8 cellular contexts compared by ENCODE assay signal in the genomic region with DNA sequence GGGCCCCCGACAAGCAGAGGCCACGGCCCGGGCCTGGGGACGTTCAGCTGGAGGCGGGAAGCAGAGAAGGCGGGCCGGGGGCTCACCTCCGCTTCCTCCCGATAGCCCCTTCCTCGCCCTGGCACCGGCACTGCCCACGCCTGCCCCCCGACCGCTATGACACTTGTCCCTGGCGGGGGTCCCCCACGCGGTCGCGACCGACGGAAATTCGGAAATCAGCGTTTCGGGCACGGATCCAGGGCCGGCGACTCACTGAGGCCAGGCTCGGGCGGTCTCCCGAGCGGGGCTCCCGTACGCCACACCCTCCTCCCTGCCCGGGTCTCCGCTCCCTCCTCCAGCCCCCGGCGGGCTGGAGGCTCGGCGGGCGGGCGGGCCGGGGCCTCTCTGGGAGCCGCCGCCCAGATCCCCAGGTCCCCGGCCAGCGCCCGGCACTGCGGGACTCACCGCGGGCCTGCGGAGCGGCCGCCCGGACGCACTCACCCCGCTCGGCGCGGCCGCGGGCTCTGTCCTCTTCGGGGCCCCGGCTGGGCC. TPM values are rescaled to one million over a fixed set of nuclear protein-coding genes. Genes with fewer than 3 reads are reported as not detected.
DNase-seq lines count a peak whose midpoint lies in the region; ATAC-seq and TF ChIP-seq lines count a peak whose summit lies in the region.

No MANE protein-coding gene starts in this region.

- peak overlapping the region; percentile 80 for H2AFZ ChIP-seq in DND-41 (ENCODE audit: low read depth, low read length)

- CTCF ChIA-PET in T-cell (lab: Charles Lee), result interaction anchor here (0.6 to 1.2 kb wide), 5 partner anchors 75 to 295 kb away, joined by 3 to 5 read pairs (median 4); no protein-coding TSS in a partner anchor

- H3K4me1 ChIP-seq in DND-41 (ENCODE audit: insufficient read depth, low read length) (peaks cover 30% of the 10 kb centered on the region), colonic mucosa (no peaks in the 10 kb centered on the region), suprapubic skin (peaks cover 29% of the 10 kb centered on the region)

- H3K27me3 ChIP-seq in DND-41 (ENCODE audit: insufficient read depth, low read length, poor library complexity) (peaks cover 47% of the 10 kb centered on the region), colonic mucosa (no peaks in the 10 kb centered on the region), suprapubic skin (no peaks in the 10 kb centered on the region)

- WGBS in suprapubic skin, result no CpG with 5 or more reads among the region's 63 CpGs

- ATAC-seq in DND-41 (ENCODE audit: insufficient read depth, low read depth), result peak; percentile 46
- ATAC-seq in T-cell (replicated peaks in 1 of 4), result peak in 3 of 4 experiments; percentile 21 to 29 (median 22)

- H3K4me1 Mint-ChIP-seq in T-cell, result peaks cover 39 to 40% (median 39%) of the 10 kb centered on the region in 3 donors

- no peak overlapping the region for H3K27ac Mint-ChIP-seq in T-cell

- POLR2A ChIA-PET in T-cell (lab: Charles Lee), result interaction anchor here in 1 of 2 donors (0.5 to 0.6 kb wide), 3 partner anchors 18 to 229 kb away, joined by 3 to 8 read pairs (median 7); no protein-coding TSS in a partner anchor

- TF ChIP-seq CTCF in DND-41 (IDR thresholded peaks at IDR 0.05; ENCODE audit: borderline replicate concordance, extremely low read depth, low read length, poor library complexity, severe bottlenecking) (no peak), HFF-Myc (IDR thresholded peaks at IDR 0.05; ENCODE audit: low read depth, low read length, missing control alignments) (no peak), colonic mucosa (IDR thresholded peaks at IDR 0.05) (no peak), suprapubic skin (IDR thresholded peaks at IDR 0.05) (no peak)

- H3K36me3 ChIP-seq in DND-41 (ENCODE audit: insufficient read depth, low read length) (peaks cover 2% of the 10 kb centered on the region), colonic mucosa (no peaks in the 10 kb centered on the region), suprapubic skin (no peaks in the 10 kb centered on the region)

- H3K27me3 Mint-ChIP-seq in T-cell, result no peaks in the 10 kb centered on the region

- no peak for TF ChIP-seq POLR2A in suprapubic skin (IDR thresholded peaks at IDR 0.05)

- peak; percentile 29 for DNase-seq in DND-41
- DNase-seq in HFF-Myc (ENCODE audit: extremely low read depth, low read depth), result no peak
- peak in 9 of 34 experiments; percentile 3 to 24 (median 16) for DNase-seq in T-cell
- peak; percentile 45 for DNase-seq in colonic mucosa
- peak; percentile 37 to 40 for DNase-seq in lung microvascular endothelial cell (ENCODE audit: low read depth in 2 of 2)
- DNase-seq in suprapubic skin (ENCODE audit: low spot score in 2 of 2), result peak; percentile 74 to 77
- no peak for DNase-seq in occipital lobe (lab: John Stamatoyannopoulos, UW)
- DNase-seq in NCI-H187 treated with DMSO at 0.1 percent for 48 hours (lab: John Stamatoyannopoulos, UW), result no peak

- H3K4me3 ChIP-seq in DND-41 (ENCODE audit: low read depth in 1 of 2, low read length in 2 of 2) (peak overlapping the region; percentile 18 to 67; a peak in 3 of 4 replicates), HFF-Myc (replicated peaks; ENCODE audit: low read depth, low read length) (peak overlapping the region; percentile 56), colonic mucosa (peak overlapping the region; percentile 62), suprapubic skin (peak overlapping the region; percentile 79)

- peak overlapping the region; percentile 78 to 87 (median 83) for H3K4me3 Mint-ChIP-seq in T-cell

- H3K9me3 ChIP-seq in DND-41 (ENCODE audit: insufficient read depth, low read length, severe bottlenecking) (no peaks in the 10 kb centered on the region), colonic mucosa (no peaks in the 10 kb centered on the region), suprapubic skin (no peaks in the 10 kb centered on the region)

- peak overlapping the region; percentile 14; the same call in 1 of the 2 replicates for H3K27ac ChIP-seq in DND-41 (ENCODE audit: low read length)
- peak overlapping the region; percentile 67 for H3K27ac ChIP-seq in colonic mucosa
- H3K27ac ChIP-seq in suprapubic skin, result peak overlapping the region; percentile 67

- H3K9ac ChIP-seq in DND-41 (ENCODE audit: low read depth, low read length) (peak overlapping the region; percentile 61), colonic mucosa (ENCODE audit: low read depth in 2 of 2, low read length in 2 of 2) (peak overlapping the region; percentile 78 to 93)

- H4K20me1 ChIP-seq in DND-41 (ENCODE audit: insufficient read depth, low read length), result peaks cover 10% of the 10 kb centered on the region

- intact Hi-C loops in colonic mucosa (cut with DNase I), result loop anchor here (10.0 kb wide), 1 partner anchor 84 kb away; a partner anchor contains a TSS

- no peaks in the 10 kb centered on the region for H3K36me3 Mint-ChIP-seq in T-cell

- peaks cover 14% of the 10 kb centered on the region for H3K79me2 ChIP-seq in DND-41 (ENCODE audit: insufficient read depth, low read length)

- no peak for TF ChIP-seq EP300 in suprapubic skin (IDR thresholded peaks at IDR 0.05)

- H3K9me3 Mint-ChIP-seq in T-cell, result no peaks in the 10 kb centered on the region

- peak overlapping the region; percentile 92 for H3K4me2 ChIP-seq in DND-41 (ENCODE audit: insufficient read depth, low read length)

RNA-seq across cellular contexts. Expression of a gene that starts 0.6 kb away (rescaled TPM):
- total RNA-seq in T-cell (10 to 100 TPM; 32.0 to 56.5 (median 34.8) TPM), colonic mucosa (10 to 100 TPM in 1 of 2 donors, 1 to 10 TPM in 1; 9.3 to 17.4 TPM), lung microvascular endothelial cell (3.9 and 4.4 TPM in 2 replicates), suprapubic skin (10 to 100 TPM in 1 of 4 donors, 1 to 10 TPM in 3; 5.9 to 11.8 (median 6.9) TPM), occipital lobe (9.0 TPM)

Comparison
In these comparisons a context has a peak if more than half of its experiments do, and no peak if none do; other contexts are left out.
1. DNase-seq: peak in DND-41 (single experiment), colonic mucosa (single experiment), lung microvascular endothelial cell (2 of 2) and suprapubic skin (2 of 2); none in HFF-Myc (single experiment), occipital lobe (single experiment) and NCI-H187 treated with DMSO at 0.1 percent for 48 hours (single experiment).
2. H3K27ac ChIP-seq: peak in every context shown above with its lines; median percentile 67 in colonic mucosa; 67 in suprapubic skin; 14 in DND-41.
3. Peak in every context shown above with its lines, with median percentiles within 50 percentile points of each other: H3K4me3 ChIP-seq.